7 cellular contexts compared by ENCODE assay signal in genomic region chr15:40123863-40124262, GRCh38. TPM values are rescaled to one million over a fixed set of nuclear protein-coding genes. Genes with fewer than 3 reads are reported as not detected.
DNase-seq lines count a peak whose midpoint lies in the region; ATAC-seq, FAIRE-seq and TF ChIP-seq lines count a peak whose summit lies in the region.
"Not testable (repeated sequence)": the region's sequence is repeated elsewhere in the genome, so short reads cannot be mapped to it uniquely, and the experiment has no call there.

No MANE protein-coding gene starts in this region.

- not testable (repeated sequence) for H3K9me2 ChIP-seq in GM23338 (ENCODE audit: insufficient read depth)

- dilution Hi-C loops in endothelial cell of umbilical vein (cut with MboI; ENCODE audit: extremely low pct_ligation_motif_present, low sequenced_read_pairs), result not testable (repeated sequence)

- not testable (repeated sequence) for H2AFZ ChIP-seq in GM23338; endothelial cell of umbilical vein (ENCODE audit: low read depth, low read length)

- peaks cover 29% of the 10 kb centered on the region for H3K4me1 ChIP-seq in GM23338 (ENCODE audit: insufficient read depth)
- not testable (repeated sequence) for H3K4me1 ChIP-seq in endothelial cell of umbilical vein (ENCODE audit: control insufficient read depth, extremely low read depth, insufficient read depth, low read length)

- H3K9me1 ChIP-seq in endothelial cell of umbilical vein (replicated peaks; ENCODE audit: control insufficient read depth, extremely low read depth, insufficient read depth, low read length), result not testable (repeated sequence)

- DNase-seq in GM23338 (ENCODE audit: low spot score); endothelial cell of umbilical vein (ENCODE audit: low read depth, low spot score); natural killer cell; urothelium cell line (ENCODE audit: low spot score): not testable (repeated sequence)
- peak; percentile 1 for DNase-seq in activated CD4-positive, alpha-beta T cell treated with anti-CD3 and anti-CD28 coated beads for 36 hours

- CTCF ChIA-PET in activated CD4-positive, alpha-beta T cell treated with anti-CD3 and anti-CD28 coated beads for 36 hours (lab: Charles Lee), result interaction anchor here (0.6 to 1.6 kb wide), 3 partner anchors 9 to 153 kb away, joined by 3 to 6 read pairs (median 3); no protein-coding TSS in a partner anchor
- CTCF ChIA-PET in endothelial cell of umbilical vein (lab: Charles Lee), result interaction anchor here (1.4 to 1.7 kb wide), 3 partner anchors 10 to 79 kb away, joined by 3 to 4 read pairs (median 4); no protein-coding TSS in a partner anchor

- intact Hi-C loops in activated CD4-positive, alpha-beta T cell treated with anti-CD3 and anti-CD28 coated beads for 36 hours (cut with DNase I, micrococcal nuclease); dendritic cell treated with granulocyte-macrophage colony-stimulating factor and Interleukin-4, amounts not matched to agents 40 ng/mL and 50 ng/mL, for 4 days (cut with micrococcal nuclease); endothelial cell of umbilical vein (cut with micrococcal nuclease); natural killer cell (cut with micrococcal nuclease): not testable (repeated sequence)

- POLR2A ChIA-PET in activated CD4-positive, alpha-beta T cell treated with anti-CD3 and anti-CD28 coated beads for 36 hours (lab: Charles Lee); endothelial cell of umbilical vein (lab: Charles Lee): not testable (repeated sequence)

- peak overlapping the region; percentile 88; the same call in 1 of the 2 replicates for H3K27ac Mint-ChIP-seq in GM23338
- H3K27ac Mint-ChIP-seq in activated CD4-positive, alpha-beta T cell treated with anti-CD3 and anti-CD28 coated beads for 36 hours; activated T-helper 17 cell treated with anti-CD3 and anti-CD28 coated beads, Interleukin-2, amount 50 U/mL, for 72 hours; natural killer cell: not testable (repeated sequence)
- peak overlapping the region; percentile 80 for H3K27ac Mint-ChIP-seq in dendritic cell treated with granulocyte-macrophage colony-stimulating factor and Interleukin-4, amounts not matched to agents 40 ng/mL and 50 ng/mL, for 4 days

- H3F3A ChIP-seq in GM23338 (replicated peaks; ENCODE audit: low read depth), result not testable (repeated sequence)

- not testable (repeated sequence) for BruUV-seq in endothelial cell of umbilical vein (replicated peaks; lab: Mats Ljungman, UMichigan)

- H3K4me3 ChIP-seq in GM23338; endothelial cell of umbilical vein (replicated peaks in 1 of 3; ENCODE audit: insufficient read depth in 1 of 3, low read depth in 1 of 3, low read length in 3 of 3): not testable (repeated sequence)

- H4K20me1 ChIP-seq in GM23338 (replicated peaks; ENCODE audit: insufficient read depth); endothelial cell of umbilical vein (replicated peaks; ENCODE audit: control insufficient read depth, extremely low read depth, insufficient read depth, low read length): not testable (repeated sequence)

- not testable (repeated sequence) for H3K36me3 Mint-ChIP-seq in GM23338 (ENCODE audit: low read depth); activated CD4-positive, alpha-beta T cell treated with anti-CD3 and anti-CD28 coated beads for 36 hours (ENCODE audit: low read depth); activated T-helper 17 cell treated with anti-CD3 and anti-CD28 coated beads, Interleukin-2, amount 50 U/mL, for 72 hours (ENCODE audit: low read depth); dendritic cell treated with granulocyte-macrophage colony-stimulating factor and Interleukin-4, amounts not matched to agents 40 ng/mL and 50 ng/mL, for 4 days (ENCODE audit: low read depth); natural killer cell

- H3K4me1 Mint-ChIP-seq in GM23338, result peaks cover 39% of the 10 kb centered on the region
- H3K4me1 Mint-ChIP-seq in activated CD4-positive, alpha-beta T cell treated with anti-CD3 and anti-CD28 coated beads for 36 hours; activated T-helper 17 cell treated with anti-CD3 and anti-CD28 coated beads, Interleukin-2, amount 50 U/mL, for 72 hours; natural killer cell: not testable (repeated sequence)
- peaks cover 36% of the 10 kb centered on the region for H3K4me1 Mint-ChIP-seq in dendritic cell treated with granulocyte-macrophage colony-stimulating factor and Interleukin-4, amounts not matched to agents 40 ng/mL and 50 ng/mL, for 4 days (ENCODE audit: low read depth)

- not testable (repeated sequence) for H3K36me3 ChIP-seq in GM23338 (ENCODE audit: insufficient read depth); endothelial cell of umbilical vein (ENCODE audit: control insufficient read depth in 2 of 2, extremely low read depth in 1 of 2, insufficient read depth in 2 of 2, low read length in 2 of 2)

- not testable (repeated sequence) for TF ChIP-seq CTCF in GM23338 (conservative IDR thresholded peaks at IDR 0.05; ENCODE audit: low read depth in 2 of 2); endothelial cell of umbilical vein (IDR thresholded peaks at IDR 0.05; ENCODE audit: extremely low read depth in 1 of 2, insufficient read depth in 1 of 2, low read depth in 1 of 2, low read length in 2 of 2); natural killer cell (IDR thresholded peaks at IDR 0.05)

- not testable (repeated sequence) for H3K4me3 Mint-ChIP-seq in GM23338; activated CD4-positive, alpha-beta T cell treated with anti-CD3 and anti-CD28 coated beads for 36 hours; activated T-helper 17 cell treated with anti-CD3 and anti-CD28 coated beads, Interleukin-2, amount 50 U/mL, for 72 hours; dendritic cell treated with granulocyte-macrophage colony-stimulating factor and Interleukin-4, amounts not matched to agents 40 ng/mL and 50 ng/mL, for 4 days; natural killer cell

- not testable (repeated sequence) for H3K79me2 ChIP-seq in GM23338 (replicated peaks; ENCODE audit: insufficient read depth); endothelial cell of umbilical vein (ENCODE audit: control insufficient read depth, insufficient read depth, low read length)

- not testable (repeated sequence) for ATAC-seq in GM23338; activated CD4-positive, alpha-beta T cell treated with anti-CD3 and anti-CD28 coated beads for 36 hours
- ATAC-seq in activated T-helper 17 cell treated with anti-CD3 and anti-CD28 coated beads, Interleukin-2, amount 50 U/mL, for 72 hours (replicated peaks), result peak; percentile 16
- ATAC-seq in natural killer cell, result peak; percentile 28 to 67 (median 48)

- FAIRE-seq in endothelial cell of umbilical vein (lab: Jason Lieb, UNC), result peak; percentile 56
- peak; percentile 52 for FAIRE-seq in urothelium cell line (lab: Jason Lieb, UNC)

- TF ChIP-seq POLR2A in endothelial cell of umbilical vein (IDR thresholded peaks at IDR 0.05; ENCODE audit: low read depth, low read length), result not testable (repeated sequence)

- not testable (repeated sequence) for H3K27ac ChIP-seq in GM23338 (ENCODE audit: low read depth); endothelial cell of umbilical vein (ENCODE audit: insufficient read depth, low read depth, low read length)

- H3K4me2 ChIP-seq in GM23338; endothelial cell of umbilical vein (ENCODE audit: insufficient read depth, low read length): not testable (repeated sequence)

- not testable (repeated sequence) for H3K9me3 ChIP-seq in endothelial cell of umbilical vein (replicated peaks; ENCODE audit: control insufficient read depth, insufficient read depth, low read length)

- H3K9me3 Mint-ChIP-seq in GM23338; activated CD4-positive, alpha-beta T cell treated with anti-CD3 and anti-CD28 coated beads for 36 hours (ENCODE audit: low read depth); activated T-helper 17 cell treated with anti-CD3 and anti-CD28 coated beads, Interleukin-2, amount 50 U/mL, for 72 hours; dendritic cell treated with granulocyte-macrophage colony-stimulating factor and Interleukin-4, amounts not matched to agents 40 ng/mL and 50 ng/mL, for 4 days; natural killer cell: not testable (repeated sequence)

- not testable (repeated sequence) for H3K27me3 Mint-ChIP-seq in GM23338 (ENCODE audit: insufficient read depth, low read depth, poor library complexity); activated CD4-positive, alpha-beta T cell treated with anti-CD3 and anti-CD28 coated beads for 36 hours; activated T-helper 17 cell treated with anti-CD3 and anti-CD28 coated beads, Interleukin-2, amount 50 U/mL, for 72 hours; dendritic cell treated with granulocyte-macrophage colony-stimulating factor and Interleukin-4, amounts not matched to agents 40 ng/mL and 50 ng/mL, for 4 days
- H3K27me3 Mint-ChIP-seq in natural killer cell (ENCODE audit: low read depth in 2 of 2), result peaks cover 0 to 10% of the 10 kb centered on the region in 2 donors

- not testable (repeated sequence) for H3K9ac ChIP-seq in endothelial cell of umbilical vein (replicated peaks; ENCODE audit: extremely low read depth, insufficient read depth, low read length)

- not testable (repeated sequence) for H3K27me3 ChIP-seq in GM23338 (ENCODE audit: insufficient read depth)
- H3K27me3 ChIP-seq in endothelial cell of umbilical vein (ENCODE audit: control insufficient read depth in 2 of 2, insufficient read depth in 2 of 2, low read length in 2 of 2), result peaks cover 5 to 13% of the 10 kb centered on the region in 2 experiments

RNA-seq across cellular contexts. Expression of gene BMF, which starts 15.2 kb away (rescaled TPM):
- total RNA-seq in GM23338 (2014; rRNA removed; shearing (Covaris generic)), result 16.0 and 20.3 TPM in 2 replicates
- 2.0 and 2.5 TPM in 2 replicates for polyA plus RNA-seq in GM23338 (2016; fragmentation: Nextera tagmentation; extraction: Ambion mirVana)
- total RNA-seq in activated CD4-positive, alpha-beta T cell treated with anti-CD3 and anti-CD28 coated beads for 36 hours, result 1 to 10 TPM; 7.6 to 8.4 TPM
- total RNA-seq in activated T-helper 17 cell treated with anti-CD3 and anti-CD28 coated beads, Interleukin-2, amount 50 U/mL, for 72 hours, result 10 to 100 TPM in 1 of 2 donors, 1 to 10 TPM in 1; 3.2 to 19.3 TPM
- 9.8 and 13.9 TPM in 2 replicates for total RNA-seq in endothelial cell of umbilical vein
- polyA plus RNA-seq in endothelial cell of umbilical vein, result 7.4 and 8.6 TPM in 2 replicates
- polyA plus RNA-seq in endothelial cell of umbilical vein (2011; cell fraction: cytosol; rRNA removed), result 4.6 and 5.9 TPM in 2 replicates
- 18.9 and 19.7 TPM in 2 replicates for polyA plus RNA-seq in endothelial cell of umbilical vein (2011; cell fraction: nucleus; rRNA removed)
- 3.7 TPM in 2 replicates for polyA plus RNA-seq in endothelial cell of umbilical vein (2012)
- polyA minus RNA-seq in endothelial cell of umbilical vein, result 18.1 and 19.5 TPM in 2 replicates
- polyA minus RNA-seq in endothelial cell of umbilical vein (2011; cell fraction: cytosol; rRNA and poly(A)+ RNA removed), result 1.2 TPM
- 12.7 and 16.3 TPM in 2 replicates for polyA minus RNA-seq in endothelial cell of umbilical vein (2011; cell fraction: nucleus; rRNA and poly(A)+ RNA removed)
- 10 to 100 TPM in 1 of 3 donors, 1 to 10 TPM in 2; 7.6 to 10.5 (median 9.8) TPM for total RNA-seq in natural killer cell

RNA-seq across cellular contexts. Expression of gene BUB1B, which starts 37.0 kb away (rescaled TPM):
- 113 and 160 TPM in 2 replicates for total RNA-seq in GM23338 (2014; rRNA removed; shearing (Covaris generic))
- 69.3 and 77.7 TPM in 2 replicates for polyA plus RNA-seq in GM23338 (2016; fragmentation: Nextera tagmentation; extraction: Ambion mirVana)
- 10 to 100 TPM; 95.3 to 99.5 TPM for total RNA-seq in activated CD4-positive, alpha-beta T cell treated with anti-CD3 and anti-CD28 coated beads for 36 hours
- total RNA-seq in activated T-helper 17 cell treated with anti-CD3 and anti-CD28 coated beads, Interleukin-2, amount 50 U/mL, for 72 hours, result 10 to 100 TPM; 85.7 to 99.5 TPM
- total RNA-seq in endothelial cell of umbilical vein, result 65.6 and 69.8 TPM in 2 replicates
- polyA plus RNA-seq in endothelial cell of umbilical vein, result 10.1 and 12.2 TPM in 2 replicates
- polyA plus RNA-seq in endothelial cell of umbilical vein (2011; cell fraction: cytosol; rRNA removed), result 15.9 and 16.7 TPM in 2 replicates
- 65.9 and 98.6 TPM in 2 replicates for polyA plus RNA-seq in endothelial cell of umbilical vein (2011; cell fraction: nucleus; rRNA removed)
- polyA plus RNA-seq in endothelial cell of umbilical vein (2012), result 12.2 and 35.1 TPM in 2 replicates
- polyA minus RNA-seq in endothelial cell of umbilical vein, result 26.9 and 28.6 TPM in 2 replicates
- 23.8 TPM for polyA minus RNA-seq in endothelial cell of umbilical vein (2011; cell fraction: cytosol; rRNA and poly(A)+ RNA removed)
- polyA minus RNA-seq in endothelial cell of umbilical vein (2011; cell fraction: nucleus; rRNA and poly(A)+ RNA removed), result 35.0 and 56.6 TPM in 2 replicates
- total RNA-seq in natural killer cell, result 1 to 10 TPM in 2 of 3 donors, under 1 TPM in 1; 0.75 to 2.4 (median 1.9) TPM

Comparison
In these comparisons a context has a peak if more than half of its experiments do, and no peak if none do; other contexts are left out.
1. RNA of gene BUB1B, which starts 37.0 kb away (total RNA-seq): 113 to 160 TPM in GM23338, 95.3 to 99.5 TPM in activated CD4-positive, alpha-beta T cell treated with anti-CD3 and anti-CD28 coated beads for 36 hours, 85.7 to 99.5 TPM in activated T-helper 17 cell treated with anti-CD3 and anti-CD28 coated beads, Interleukin-2, amount 50 U/mL, for 72 hours and 65.6 to 69.8 TPM in endothelial cell of umbilical vein; 0.75 to 2.4 TPM in natural killer cell; every median in the first group is over 10 times any median in the second.